In genomic region chr1:174701565-174701964, GRCh38 we compare ENCODE assay signal across 20 cellular contexts.
DNase-seq lines count a peak whose midpoint lies in the region; ATAC-seq, FAIRE-seq and TF ChIP-seq lines count a peak whose summit lies in the region.
"Had no signal": no experiment of that assay in that cellular context is flagged by ENCODE, and none has a peak within 500 bp of the region (broad histone marks: within the 10 kb centered on the region; RNA-seq: fewer than 3 reads in every experiment).

No MANE protein-coding gene starts in this region.

- no peak overlapping the region for H3T11ph ChIP-seq in H9 (ENCODE audit: low read length)

- no CpG with 5 or more reads among the region's 2 CpGs for WGBS in H9 (ENCODE audit: extremely low coverage, insufficient read length, low lambda C conversion rate)
- 23% methylated on average over 2 of the region's 2 CpGs for WGBS in K562 (ENCODE audit: insufficient coverage, low coverage, missing lambda C conversion rate)

- TF ChIP-seq POLR2A in K562 (conservative IDR thresholded peaks at IDR 0.05): no peak

- no peaks in the 10 kb centered on the region for H3K23me2 ChIP-seq in H9 (ENCODE audit: insufficient read length, low read depth, low read length, poor library complexity, severe bottlenecking)

- H3K9me1 ChIP-seq in K562 (ENCODE audit: control insufficient read depth, insufficient read depth, low read length): no peaks in the 10 kb centered on the region

- no peak for TF ChIP-seq EP300 in K562 (IDR thresholded peaks at IDR 0.05; ENCODE audit: low read length)

- H3K4me3 ChIP-seq in BLaER1 (no peak overlapping the region), K562 (no peak overlapping the region)
- no peak overlapping the region for H3K4me3 ChIP-seq in CD8-positive, alpha-beta T cell (ENCODE audit: low read depth, low read length)
- H3K4me3 ChIP-seq: A549 had no signal

- H3K23ac ChIP-seq in H9 (ENCODE audit: insufficient read length, low read depth, low read length): no peak overlapping the region

- no peak overlapping the region for H2BK20ac ChIP-seq in H9 (ENCODE audit: low read depth, low read length, poor library complexity, severe bottlenecking)

- no peak overlapping the region for H3K18ac ChIP-seq in H9 (ENCODE audit: insufficient read length, low read depth, low read length)

- no peak overlapping the region for H3K14ac ChIP-seq in H9 (ENCODE audit: insufficient read depth, low read length)

- no peak overlapping the region for H2BK15ac ChIP-seq in H9 (ENCODE audit: low read depth, low read length)

- H3K9me3 Mint-ChIP-seq in H9 (no peaks in the 10 kb centered on the region), osteocyte (ENCODE audit: unreplicated experiment) (no peaks in the 10 kb centered on the region)
- no peaks in the 10 kb centered on the region for H3K9me3 Mint-ChIP-seq in stimulated activated naive B cell treated with anti-CD40 and anti-IgM and Interleukin-4, amounts not matched to agents 10 μg/mL and 1 μg/mL and 100 μg/mL, for 72 hours
- no peaks in the 10 kb centered on the region for H3K9me3 Mint-ChIP-seq in CD8-positive, alpha-beta T cell
- H3K9me3 Mint-ChIP-seq: CD14-positive monocyte; CD4-positive, alpha-beta memory T cell had no signal

- H2AFZ ChIP-seq in H9 (ENCODE audit: low read length) (no peak overlapping the region), K562 (ENCODE audit: low read depth, low read length) (no peak overlapping the region)

- H3K36me3 Mint-ChIP-seq in H9 (ENCODE audit: insufficient read depth in 1 of 3, low read depth in 3 of 3): no peaks in the 10 kb centered on the region
- H3K36me3 Mint-ChIP-seq in stimulated activated naive B cell treated with anti-CD40 and anti-IgM and Interleukin-4, amounts not matched to agents 10 μg/mL and 1 μg/mL and 100 μg/mL, for 72 hours: peaks cover 6 to 14% of the 10 kb centered on the region in 2 donors
- no peaks in the 10 kb centered on the region for H3K36me3 Mint-ChIP-seq in osteocyte (ENCODE audit: unreplicated experiment)
- peaks cover 20% of the 10 kb centered on the region for H3K36me3 Mint-ChIP-seq in CD8-positive, alpha-beta T cell

- no peaks in the 10 kb centered on the region for H3K79me1 ChIP-seq in H9 (ENCODE audit: insufficient read depth, low read depth, low read length, poor library complexity, severe bottlenecking)

- H3K4me1 Mint-ChIP-seq in H9 (peaks cover 11 to 13% of the 10 kb centered on the region in 2 experiments), osteocyte (ENCODE audit: unreplicated experiment) (peaks cover 9% of the 10 kb centered on the region)
- peaks cover under 1 to 3% of the 10 kb centered on the region in 2 donors for H3K4me1 Mint-ChIP-seq in stimulated activated naive B cell treated with anti-CD40 and anti-IgM and Interleukin-4, amounts not matched to agents 10 μg/mL and 1 μg/mL and 100 μg/mL, for 72 hours
- H3K4me1 Mint-ChIP-seq in CD8-positive, alpha-beta T cell (ENCODE audit: low read depth): no peaks in the 10 kb centered on the region
- H3K4me1 Mint-ChIP-seq: CD14-positive monocyte; CD4-positive, alpha-beta memory T cell had no signal

- no TSS peak for BruUV-seq in K562 (replicated peaks; lab: Mats Ljungman, UMichigan)

- H3K9ac ChIP-seq in BLaER1: no peak overlapping the region
- no peak overlapping the region for H3K9ac ChIP-seq in H9 (ENCODE audit: extremely low read depth, insufficient read length, low read length)
- no peak overlapping the region for H3K9ac ChIP-seq in K562 (ENCODE audit: insufficient read depth in 1 of 2, low read depth in 2 of 2, low read length in 2 of 2)

- H3K9me3 ChIP-seq in BLaER1 (no peaks in the 10 kb centered on the region), H9 (ENCODE audit: control insufficient read depth, low read depth, low read length) (no peaks in the 10 kb centered on the region), K562 (replicated peaks; ENCODE audit: control insufficient read depth, insufficient read depth, low read depth, low read length) (no peaks in the 10 kb centered on the region)
- no peaks in the 10 kb centered on the region for H3K9me3 ChIP-seq in CD8-positive, alpha-beta T cell (ENCODE audit: low read length)
- H3K9me3 ChIP-seq: A549, Caco-2 had no signal

- no peaks in the 10 kb centered on the region for H3K27me3 ChIP-seq in BLaER1
- H3K27me3 ChIP-seq in H9 (ENCODE audit: insufficient read depth, low read length): no peaks in the 10 kb centered on the region
- H3K27me3 ChIP-seq in K562 (ENCODE audit: control insufficient read depth in 2 of 2, insufficient read depth in 2 of 2, low read length in 2 of 2): no peaks in the 10 kb centered on the region
- no peaks in the 10 kb centered on the region for H3K27me3 ChIP-seq in CD8-positive, alpha-beta T cell (ENCODE audit: insufficient read depth, low read length)

- no peak overlapping the region for H3K4ac ChIP-seq in H9 (ENCODE audit: low read depth, low read length)

- CTCF ChIA-PET in K562 (lab: Yijun Ruan, JAX; ENCODE audit: low intra/inter-chr PET ratio): interaction anchor here (0.6 kb wide), 1 partner anchor 45 kb away, joined by 3 read pairs; no protein-coding TSS in a partner anchor
- CTCF ChIA-PET in CD8-positive, alpha-beta T cell (lab: Charles Lee): interaction anchor here (0.6 kb wide), 1 partner anchor 1550 kb away, joined by 3 read pairs; no protein-coding TSS in a partner anchor

- TF ChIP-seq RAD21 in K562 (CRISPR knock-in tag; conservative IDR thresholded peaks at IDR 0.05 in 1 of 2, IDR thresholded peaks at IDR 0.05 in 1 of 2): no peak

- H2BK5ac ChIP-seq in H9 (ENCODE audit: insufficient read length, low read length): no peak overlapping the region

- ATAC-seq in K562: peak; percentile 63; the same call in 2 of the 3 replicates
- no peak for ATAC-seq in stimulated activated naive B cell treated with anti-CD40 and anti-IgM and Interleukin-4, amounts not matched to agents 10 μg/mL and 1 μg/mL and 100 μg/mL, for 72 hours (replicated peaks)
- no peak for ATAC-seq in CD8-positive, alpha-beta T cell
- ATAC-seq in HG03342 (IDR thresholded peaks at IDR 0.05; ENCODE audit: unreplicated experiment): no peak
- ATAC-seq: A549 had no signal

- in situ Hi-C loops in K562 (cut with MboI): no loop called here

- POLR2A ChIA-PET in K562 (lab: Yijun Ruan, JAX): interaction anchor here (0.6 to 1.6 kb wide), 6 partner anchors 7 to 285 kb away, joined by 3 to 5 read pairs (median 3); no protein-coding TSS in a partner anchor
- POLR2A ChIA-PET in CD8-positive, alpha-beta T cell (lab: Charles Lee): no interaction called here

- H2BK12ac ChIP-seq in H9 (ENCODE audit: insufficient read length, low read depth, low read length): no peak overlapping the region

- H3K36me3 ChIP-seq in BLaER1 (no peaks in the 10 kb centered on the region), K562 (ENCODE audit: control insufficient read depth, insufficient read depth, low read length) (no peaks in the 10 kb centered on the region)
- no peaks in the 10 kb centered on the region for H3K36me3 ChIP-seq in CD8-positive, alpha-beta T cell (ENCODE audit: insufficient read depth, low read length)

- H2AK5ac ChIP-seq in H9 (ENCODE audit: insufficient read length, low read length): no peak overlapping the region

- DNase-seq in H9 (no peak), K562 (ENCODE audit: extremely low read depth in 1 of 4, low spot score in 3 of 4) (no peak), osteocyte (ENCODE audit: extremely low spot score, unreplicated experiment) (no peak)
- DNase-seq in stimulated activated naive B cell treated with anti-CD40 and anti-IgM and Interleukin-4, amounts not matched to agents 10 μg/mL and 1 μg/mL and 100 μg/mL, for 72 hours: no peak
- no peak for DNase-seq in CD8-positive, alpha-beta T cell
- DNase-seq: AML-193; C1 segment of cervical spinal cord; Caco-2; Calu3; CD4-positive, alpha-beta memory T cell; CD4-positive, CD25-positive, alpha-beta regulatory T cell; GF-D8 had no signal

- H4K91ac ChIP-seq in H9 (ENCODE audit: insufficient read length, low read depth, low read length): no peak overlapping the region

- no peaks in the 10 kb centered on the region for H3K79me2 ChIP-seq in H9 (ENCODE audit: insufficient read depth, low read length)
- no peaks in the 10 kb centered on the region for H3K79me2 ChIP-seq in K562 (ENCODE audit: control insufficient read depth, insufficient read depth, low read length)

- H3K4me3 Mint-ChIP-seq in H9 (no peak overlapping the region), osteocyte (ENCODE audit: unreplicated experiment) (no peak overlapping the region)
- no peak overlapping the region for H3K4me3 Mint-ChIP-seq in stimulated activated naive B cell treated with anti-CD40 and anti-IgM and Interleukin-4, amounts not matched to agents 10 μg/mL and 1 μg/mL and 100 μg/mL, for 72 hours
- no peak overlapping the region for H3K4me3 Mint-ChIP-seq in CD8-positive, alpha-beta T cell
- H3K4me3 Mint-ChIP-seq: B cell; CD14-positive monocyte; CD4-positive, alpha-beta memory T cell; CD4-positive, CD25-positive, alpha-beta regulatory T cell had no signal

- TF ChIP-seq CTCF in H9 (conservative IDR thresholded peaks at IDR 0.05) (no peak), K562 (IDR thresholded peaks at IDR 0.05 in 2 of 3, conservative IDR thresholded peaks at IDR 0.05 in 1 of 3; ENCODE audit: insufficient read depth in 2 of 3, low read depth in 1 of 3, low read length in 3 of 3) (no peak), osteocyte (IDR thresholded peaks at IDR 0.05) (no peak)
- TF ChIP-seq CTCF in CD8-positive, alpha-beta T cell (IDR thresholded peaks at IDR 0.05): no peak

- H3K4me1 ChIP-seq in BLaER1 (peaks cover 7% of the 10 kb centered on the region), H9 (ENCODE audit: insufficient read depth, low read length) (no peaks in the 10 kb centered on the region), K562 (replicated peaks in 1 of 2; ENCODE audit: control insufficient read depth in 2 of 2, insufficient read depth in 2 of 2, low read length in 2 of 2) (no peaks in the 10 kb centered on the region)
- no peaks in the 10 kb centered on the region for H3K4me1 ChIP-seq in CD8-positive, alpha-beta T cell (ENCODE audit: insufficient read depth, low read length)
- H3K4me1 ChIP-seq: A549, Caco-2 had no signal

- H3K27me3 Mint-ChIP-seq in H9 (ENCODE audit: low read depth): no peaks in the 10 kb centered on the region
- H3K27me3 Mint-ChIP-seq in stimulated activated naive B cell treated with anti-CD40 and anti-IgM and Interleukin-4, amounts not matched to agents 10 μg/mL and 1 μg/mL and 100 μg/mL, for 72 hours: no peaks in the 10 kb centered on the region
- H3K27me3 Mint-ChIP-seq in osteocyte (ENCODE audit: unreplicated experiment): no peaks in the 10 kb centered on the region
- no peaks in the 10 kb centered on the region for H3K27me3 Mint-ChIP-seq in CD8-positive, alpha-beta T cell (ENCODE audit: low read depth)
- H3K27me3 Mint-ChIP-seq: B cell; CD4-positive, alpha-beta memory T cell; CD4-positive, CD25-positive, alpha-beta regulatory T cell had no signal

- no peak overlapping the region for H2BK120ac ChIP-seq in H9 (ENCODE audit: low read depth, low read length, poor library complexity, severe bottlenecking)

- H4K20me1 ChIP-seq in BLaER1 (no peaks in the 10 kb centered on the region), H9 (ENCODE audit: control insufficient read depth, insufficient read depth, insufficient read length) (no peaks in the 10 kb centered on the region), K562 (replicated peaks; ENCODE audit: control insufficient read depth, insufficient read depth, low read length) (no peaks in the 10 kb centered on the region)

- H3K56ac ChIP-seq in H9 (ENCODE audit: insufficient read length, low read depth, low read length): no peak overlapping the region

- no peak overlapping the region for H4K5ac ChIP-seq in H9 (ENCODE audit: insufficient read length, low read depth, low read length)

- intact Hi-C loops in K562 (cut with micrococcal nuclease): no loop called here
- intact Hi-C loops in CD8-positive, alpha-beta T cell (cut with DNase I, micrococcal nuclease): no loop called here

- H3K27ac ChIP-seq in BLaER1 (no peak overlapping the region), H9 (ENCODE audit: insufficient read length, low read depth, low read length) (no peak overlapping the region), K562 (ENCODE audit: extremely low read depth, low read depth, low read length) (no peak overlapping the region)
- H3K27ac ChIP-seq in CD8-positive, alpha-beta T cell (ENCODE audit: low read depth, low read length): no peak overlapping the region
- H3K27ac ChIP-seq: 22Rv1, A549 had no signal

- H4K8ac ChIP-seq in H9 (replicated peaks; ENCODE audit: insufficient read length, low read depth, low read length): no peak overlapping the region

- FAIRE-seq in K562 (lab: Jason Lieb, UNC): no peak
- FAIRE-seq: A549, G401.6, GM12892 had no signal

- H3K27ac Mint-ChIP-seq in H9 (peak overlapping the region in 2 of 3 experiments; percentile 58 to 84; a peak in 2 of 7 replicates), osteocyte (ENCODE audit: unreplicated experiment) (no peak overlapping the region)
- peak overlapping the region; percentile 25 for H3K27ac Mint-ChIP-seq in stimulated activated naive B cell treated with anti-CD40 and anti-IgM and Interleukin-4, amounts not matched to agents 10 μg/mL and 1 μg/mL and 100 μg/mL, for 72 hours
- H3K27ac Mint-ChIP-seq in CD8-positive, alpha-beta T cell: no peak overlapping the region
- H3K27ac Mint-ChIP-seq: B cell; CD14-positive monocyte; CD4-positive, CD25-positive, alpha-beta regulatory T cell had no signal

- 0 out of 2 replicates have a peak overlapping the region, but pooled peaks have one; percentile 10 for H3K4me2 ChIP-seq in BLaER1
- no peak overlapping the region for H3K4me2 ChIP-seq in H9 (ENCODE audit: insufficient read depth, insufficient read length, low read length)
- no peak overlapping the region for H3K4me2 ChIP-seq in K562 (ENCODE audit: insufficient read depth, low read length)
- H3K4me2 ChIP-seq: A549 had no signal

Comparison
In these comparisons a context has a peak if more than half of its experiments do, and no peak if none do; other contexts are left out.
1. H3K27ac Mint-ChIP-seq: peak in H9 (2 of 3) and stimulated activated naive B cell treated with anti-CD40 and anti-IgM and Interleukin-4, amounts not matched to agents 10 μg/mL and 1 μg/mL and 100 μg/mL, for 72 hours (single experiment); none in osteocyte (single experiment) and CD8-positive, alpha-beta T cell (single experiment).